Comparison of ENCODE assay signal across 8 cellular contexts in genomic region chr3:38496131-38496910, GRCh38. TPM values are rescaled to one million over a fixed set of nuclear protein-coding genes. Genes with fewer than 3 reads are reported as not detected.
A peak's percentile ranks its signal among the peaks of the same experiment; 100 is the strongest.
DNase-seq lines count a peak whose midpoint lies in the region; ATAC-seq lines count a peak whose summit lies in the region.

Gene EXOG, plus strand, starts transcription at chr3:38496340. Its CDS starts 28 bp downstream, at chr3:38496368.

- no peaks in the 10 kb centered on the region for H3K9me2 ChIP-seq in GM23248 (ENCODE audit: insufficient read depth)

- peaks cover 23% of the 10 kb centered on the region; the same call in 1 of the 2 replicates for H3K79me2 ChIP-seq in GM23248 (ENCODE audit: insufficient read depth)

- no peaks in the 10 kb centered on the region for H4K20me1 ChIP-seq in GM23248 (ENCODE audit: insufficient read depth)

- H3K27ac ChIP-seq in GM23248 = peak within 1 kb of the TSS; percentile 34

- in situ Hi-C loops in GM23248 (cut with MboI) = loop anchor here (25.0 kb wide), 1 partner anchor 384 kb away; no protein-coding TSS in a partner anchor

- H3K4me1 ChIP-seq in GM23248 (ENCODE audit: insufficient read depth) = peaks cover 8% of the 10 kb centered on the region; the same call in 1 of the 2 replicates

- H3K9me3 ChIP-seq in GM23248 (ENCODE audit: low read depth) = no peaks in the 10 kb centered on the region

- no peaks in the 10 kb centered on the region for H3K9me3 Mint-ChIP-seq in naive B cell
- no peaks in the 10 kb centered on the region for H3K9me3 Mint-ChIP-seq in stimulated activated memory B cell treated with anti-CD40 and anti-IgM and Interleukin-4, amounts not matched to agents 10 μg/mL and 1 μg/mL and 100 μg/mL, for 72 hours

- H3K4me2 ChIP-seq in GM23248 (ENCODE audit: unreplicated experiment) = peak within 1 kb of the TSS; percentile 76

- peak within 1 kb of the TSS; percentile 98 to 100 (median 98) for H3K4me3 Mint-ChIP-seq in naive B cell
- peak within 1 kb of the TSS; percentile 90 for H3K4me3 Mint-ChIP-seq in stimulated activated memory B cell treated with anti-CD40 and anti-IgM and Interleukin-4, amounts not matched to agents 10 μg/mL and 1 μg/mL and 100 μg/mL, for 72 hours

- H3K4me3 ChIP-seq in GM23248 = peak within 1 kb of the TSS; percentile 82

- DNase-seq in EH (ENCODE audit: low read depth) = peak; percentile 94
- DNase-seq in GM23248 = peak; percentile 95
- peak; percentile 89 for DNase-seq in LHCN-M2 (ENCODE audit: low read depth)
- peak; percentile 91 for DNase-seq in RKO (ENCODE audit: low spot score)
- DNase-seq in activated T-helper 1 cell treated with Interleukin-2 at 50 U/mL for 16 hours (ENCODE audit: low read depth) = peak; percentile 93
- DNase-seq in fibroblast of gingiva (ENCODE audit: low read depth) = peak; percentile 90
- peak; percentile 88 for DNase-seq in naive B cell

- no peaks in the 10 kb centered on the region for H3K27me3 ChIP-seq in GM23248 (replicated peaks; ENCODE audit: insufficient read depth)

- H3K36me3 Mint-ChIP-seq in naive B cell = peaks cover 0 to 7% of the 10 kb centered on the region in 2 donors
- H3K36me3 Mint-ChIP-seq in stimulated activated memory B cell treated with anti-CD40 and anti-IgM and Interleukin-4, amounts not matched to agents 10 μg/mL and 1 μg/mL and 100 μg/mL, for 72 hours = peaks cover 4% of the 10 kb centered on the region

- peaks cover 19 to 22% (median 19%) of the 10 kb centered on the region in 3 donors for H3K4me1 Mint-ChIP-seq in naive B cell
- H3K4me1 Mint-ChIP-seq in stimulated activated memory B cell treated with anti-CD40 and anti-IgM and Interleukin-4, amounts not matched to agents 10 μg/mL and 1 μg/mL and 100 μg/mL, for 72 hours = peaks cover 8% of the 10 kb centered on the region

- no peaks in the 10 kb centered on the region for H3K27me3 Mint-ChIP-seq in naive B cell
- H3K27me3 Mint-ChIP-seq in stimulated activated memory B cell treated with anti-CD40 and anti-IgM and Interleukin-4, amounts not matched to agents 10 μg/mL and 1 μg/mL and 100 μg/mL, for 72 hours = no peaks in the 10 kb centered on the region

- WGBS in GM23248 (ENCODE audit: low coverage in 1 of 2, low lambda C conversion rate in 2 of 2, missing lambda C conversion rate in 2 of 2), 2 experiments = 1 to 2% methylated on average over 43 to 53 of the region's 53 CpGs

- H3K9ac ChIP-seq in GM23248 = peak within 1 kb of the TSS; percentile 76

- peaks cover 17% of the 10 kb centered on the region; the same call in 1 of the 2 replicates for H3F3A ChIP-seq in GM23248 (ENCODE audit: insufficient read depth)

- peak within 1 kb of the TSS; percentile 94 for H2AFZ ChIP-seq in GM23248

- ATAC-seq in naive B cell (ENCODE audit: low read depth in 2 of 2) = peak; percentile 91 to 93
- peak; percentile 95 for ATAC-seq in stimulated activated memory B cell treated with anti-CD40 and anti-IgM and Interleukin-4, amounts not matched to agents 10 μg/mL and 1 μg/mL and 100 μg/mL, for 72 hours

- peaks cover 10% of the 10 kb centered on the region for H3K36me3 ChIP-seq in GM23248 (ENCODE audit: low read depth)

- H3K27ac Mint-ChIP-seq in naive B cell = peak within 1 kb of the TSS; percentile 82 to 97 (median 94)
- H3K27ac Mint-ChIP-seq in stimulated activated memory B cell treated with anti-CD40 and anti-IgM and Interleukin-4, amounts not matched to agents 10 μg/mL and 1 μg/mL and 100 μg/mL, for 72 hours = peak within 1 kb of the TSS; percentile 88

RNA-seq across cellular contexts. Expression of gene EXOG, which starts in this region (rescaled TPM):
- total RNA-seq in GM23248 (2014; rRNA removed; shearing (Covaris generic)) = 6.4 and 8.6 TPM in 2 replicates
- polyA plus RNA-seq in GM23248 (2016; fragmentation: Nextera tagmentation; extraction: Ambion mirVana) (8.2 and 9.0 TPM in 2 replicates), naive B cell (ENCODE audit: low read depth in 6 of 6) (10 to 100 TPM in 3 of 6 donors, 1 to 10 TPM in 3; 7.4 to 26.0 (median 10.5) TPM)
- 21.4 and 22.6 TPM in 2 replicates for total RNA-seq in LHCN-M2 (2014; rRNA removed)
- polyA plus RNA-seq in LHCN-M2 (2012) = 12.3 TPM

Comparison
In these comparisons a context has a peak if more than half of its experiments do, and no peak if none do; other contexts are left out.
1. Peak in every context shown above with its lines: DNase-seq, ATAC-seq, H3K4me3 ChIP-seq and H3K27ac ChIP-seq.